In genomic region chr3:143825513-143825912, GRCh38 we compare ENCODE assay signal across 9 cellular contexts. TPM values are rescaled to one million over a fixed set of nuclear protein-coding genes. Genes with fewer than 3 reads are reported as not detected.
DNase-seq lines count a peak whose midpoint lies in the region; ATAC-seq and TF ChIP-seq lines count a peak whose summit lies in the region.
"Had no signal": no experiment of that assay in that cellular context is flagged by ENCODE, and none has a peak within 500 bp of the region (broad histone marks: within the 10 kb centered on the region; RNA-seq: fewer than 3 reads in every experiment).

No MANE protein-coding gene starts in this region.

- H3K27ac ChIP-seq in DND-41 (ENCODE audit: low read length): peak overlapping the region; percentile 55; the same call in 1 of the 2 replicates
- peak overlapping the region; percentile 22 for H3K27ac ChIP-seq in colonic mucosa
- H3K27ac ChIP-seq: thyroid gland had no signal

- H3K9ac ChIP-seq in DND-41 (ENCODE audit: low read depth, low read length) (no peak overlapping the region), colonic mucosa (ENCODE audit: low read depth in 2 of 2, low read length in 2 of 2) (no peak overlapping the region)

- peak; percentile 93 for ATAC-seq in DND-41 (ENCODE audit: insufficient read depth, low read depth)
- ATAC-seq in GM19397 (IDR thresholded peaks at IDR 0.05; ENCODE audit: unreplicated experiment): peak; percentile 65
- ATAC-seq in HG03175 (IDR thresholded peaks at IDR 0.05; ENCODE audit: unreplicated experiment): peak; percentile 82

- H3K27me3 ChIP-seq in DND-41 (ENCODE audit: insufficient read depth, low read length, poor library complexity) (no peaks in the 10 kb centered on the region), colonic mucosa (no peaks in the 10 kb centered on the region)
- H3K27me3 ChIP-seq: thyroid gland had no signal

- H2AFZ ChIP-seq in DND-41 (ENCODE audit: low read depth, low read length): peak overlapping the region; percentile 70

- H3K36me3 ChIP-seq in DND-41 (ENCODE audit: insufficient read depth, low read length): no peaks in the 10 kb centered on the region
- H3K36me3 ChIP-seq in colonic mucosa: no peaks in the 10 kb centered on the region
- H3K36me3 ChIP-seq: thyroid gland had no signal

- no peaks in the 10 kb centered on the region for H3K79me2 ChIP-seq in DND-41 (ENCODE audit: insufficient read depth, low read length)

- H3K9me3 ChIP-seq in DND-41 (ENCODE audit: insufficient read depth, low read length, severe bottlenecking) (no peaks in the 10 kb centered on the region), colonic mucosa (no peaks in the 10 kb centered on the region)
- H3K9me3 ChIP-seq: thyroid gland had no signal

- H3K4me3 ChIP-seq in DND-41 (ENCODE audit: low read depth in 1 of 2, low read length in 2 of 2) (0 out of 4 replicates have a peak overlapping the region, but pooled peaks of 1 of the 2 experiments have one; percentile 22), colonic mucosa (no peak overlapping the region)
- H3K4me3 ChIP-seq: thyroid gland had no signal

- no peaks in the 10 kb centered on the region for H4K20me1 ChIP-seq in DND-41 (ENCODE audit: insufficient read depth, low read length)

- peaks cover 25% of the 10 kb centered on the region for H3K4me1 ChIP-seq in DND-41 (ENCODE audit: insufficient read depth, low read length)
- no peaks in the 10 kb centered on the region for H3K4me1 ChIP-seq in colonic mucosa

- peak overlapping the region; percentile 52 for H3K4me2 ChIP-seq in DND-41 (ENCODE audit: insufficient read depth, low read length)

- TF ChIP-seq CTCF in DND-41 (IDR thresholded peaks at IDR 0.05; ENCODE audit: borderline replicate concordance, extremely low read depth, low read length, poor library complexity, severe bottlenecking) (no peak), colonic mucosa (IDR thresholded peaks at IDR 0.05) (no peak)

- intact Hi-C loops in colonic mucosa (cut with DNase I): no loop called here

- DNase-seq in DND-41: peak; percentile 50
- no peak for DNase-seq in colonic mucosa
- DNase-seq in amniotic stem cell (lab: John Stamatoyannopoulos, UW): no peak
- DNase-seq in kidney tubule cell (ENCODE audit: low spot score): no peak
- no peak for DNase-seq in HPDE6-E6E7 (ENCODE audit: extremely low spot score)
- no peak for DNase-seq in AG20443 (ENCODE audit: low spot score)
- DNase-seq: thyroid gland had no signal

RNA-seq across cellular contexts. Expression of gene SLC9A9, which starts 22.8 kb away (rescaled TPM):
- total RNA-seq in colonic mucosa: 1 to 10 TPM; 2.5 to 6.5 TPM
